In genomic region chr5:119070828-119071572, GRCh38 we compare ENCODE assay signal across 1 cellular context.
TF ChIP-seq lines count a peak whose summit lies in the region.

Gene DMXL1, plus strand, starts transcription at chr5:119071087. Its CDS starts 483 bp downstream, at chr5:119071570.

TF ChIP-seq in HepG2, 621 proteins besides CTCF, POLR2A, EP300 and RAD21 (continued from another document and continues in another):
- TF ChIP-seq KDM5B (CRISPR knock-in tag; IDR thresholded peaks at IDR 0.05; ENCODE audit: borderline replicate concordance), result peak; percentile 84
- no peak for TF ChIP-seq ZNF878 (CRISPR knock-in tag; IDR thresholded peaks at IDR 0.05)
- no peak for TF ChIP-seq USF2 (IDR thresholded peaks at IDR 0.05; ENCODE audit: low read depth, low read length)
- no peak for TF ChIP-seq USF2 (CRISPR knock-in tag; IDR thresholded peaks at IDR 0.05; ENCODE audit: borderline replicate concordance)
- no peak for TF ChIP-seq ZNF496 (CRISPR knock-in tag; IDR thresholded peaks at IDR 0.05; ENCODE audit: insufficient replicate concordance)
- no peak; the same call in 1 of the 2 replicates for TF ChIP-seq ZSCAN31 (CRISPR knock-in tag; IDR thresholded peaks at IDR 0.05; ENCODE audit: low read depth)
- TF ChIP-seq NCOA5 (CRISPR knock-in tag; IDR thresholded peaks at IDR 0.05), result no peak
- TF ChIP-seq CEBPG (CRISPR knock-in tag; IDR thresholded peaks at IDR 0.05), result no peak; the same call in 1 of the 2 replicates
- no peak for TF ChIP-seq IKZF4 (CRISPR knock-in tag; IDR thresholded peaks at IDR 0.05; ENCODE audit: borderline replicate concordance, low read depth, not compliant biosample characterization)
- no peak for TF ChIP-seq ZNF275 (CRISPR knock-in tag; IDR thresholded peaks at IDR 0.05; ENCODE audit: borderline replicate concordance)
- TF ChIP-seq MLLT10 (CRISPR knock-in tag; IDR thresholded peaks at IDR 0.05), result no peak
- TF ChIP-seq ZNF737 (CRISPR knock-in tag; IDR thresholded peaks at IDR 0.05; ENCODE audit: borderline replicate concordance), result no peak
- peak; percentile 83 for TF ChIP-seq ZNF407 (CRISPR knock-in tag; IDR thresholded peaks at IDR 0.05; ENCODE audit: not compliant biosample characterization)
- TF ChIP-seq SMAD9 (CRISPR knock-in tag; IDR thresholded peaks at IDR 0.05), result no peak
- TF ChIP-seq BORCS8-MEF2B (CRISPR knock-in tag; IDR thresholded peaks at IDR 0.05), result no peak
- TF ChIP-seq ZNF678 (CRISPR knock-in tag; IDR thresholded peaks at IDR 0.05), result no peak
- no peak for TF ChIP-seq SUZ12 (IDR thresholded peaks at IDR 0.05; ENCODE audit: low read depth, low read length)
- no peak for TF ChIP-seq MBD4 (IDR thresholded peaks at IDR 0.05; ENCODE audit: borderline replicate concordance, low read length)
- TF ChIP-seq THAP9 (CRISPR knock-in tag; IDR thresholded peaks at IDR 0.05; ENCODE audit: borderline replicate concordance), result peak; percentile 72; the same call in 1 of the 2 replicates
- peak; percentile 90 for TF ChIP-seq NFYC (CRISPR knock-in tag; IDR thresholded peaks at IDR 0.05)
- no peak; the same call in 1 of the 2 replicates for TF ChIP-seq E2F5 (CRISPR knock-in tag; conservative IDR thresholded peaks at IDR 0.05)
- no peak for TF ChIP-seq FOXA1 (IDR thresholded peaks at IDR 0.05)
- peak; percentile 3; the same call in 1 of the 2 replicates for TF ChIP-seq FOXA1 (CRISPR knock-in tag; IDR thresholded peaks at IDR 0.05)
- peak; percentile 83; the same call in 1 of the 2 replicates for TF ChIP-seq ARNT2 (CRISPR knock-in tag; IDR thresholded peaks at IDR 0.05; ENCODE audit: low read depth)
- no peak for TF ChIP-seq ZFP36 (IDR thresholded peaks at IDR 0.05; ENCODE audit: borderline replicate concordance, low read depth, low read length, partially characterized antibody)
- TF ChIP-seq ZNF607 (CRISPR knock-in tag; IDR thresholded peaks at IDR 0.05; ENCODE audit: borderline replicate concordance), result peak; percentile 80
- TF ChIP-seq ZNF740 (CRISPR knock-in tag; IDR thresholded peaks at IDR 0.05), result peak; percentile 68
- no peak for TF ChIP-seq ZNF30 (CRISPR knock-in tag; IDR thresholded peaks at IDR 0.05)
- no peak for TF ChIP-seq NFE2L1 (CRISPR knock-in tag; IDR thresholded peaks at IDR 0.05; ENCODE audit: borderline replicate concordance)
- TF ChIP-seq CBX1 (IDR thresholded peaks at IDR 0.05; ENCODE audit: low read depth), result no peak
- peak; percentile 63; the same call in 1 of the 2 replicates for TF ChIP-seq ZHX2 (IDR thresholded peaks at IDR 0.05; ENCODE audit: low read depth)
- no peak for TF ChIP-seq ZHX2 (CRISPR knock-in tag; IDR thresholded peaks at IDR 0.05; ENCODE audit: borderline replicate concordance)
